ENCODE assay signal across 2 cellular contexts in genomic region chr12:89389755-89390661, GRCh38.
TF ChIP-seq lines count a peak whose summit lies in the region.

No MANE protein-coding gene starts in this region.

TF ChIP-seq in A549, 52 proteins besides CTCF, POLR2A, EP300 and RAD21:
- TF ChIP-seq BCL3 (IDR thresholded peaks at IDR 0.05): no peak
- TF ChIP-seq NPAS2 (CRISPR knock-in tag; IDR thresholded peaks at IDR 0.05; ENCODE audit: borderline replicate concordance): no peak
- TF ChIP-seq FOSL2 (IDR thresholded peaks at IDR 0.05): no peak
- TF ChIP-seq FOSL2 (CRISPR knock-in tag; IDR thresholded peaks at IDR 0.05): no peak
- TF ChIP-seq EHF (CRISPR knock-in tag; IDR thresholded peaks at IDR 0.05): no peak
- TF ChIP-seq RNF2 (IDR thresholded peaks at IDR 0.05; ENCODE audit: borderline replicate concordance, low read depth): no peak
- no peak for TF ChIP-seq ATOH8 (CRISPR knock-in tag; IDR thresholded peaks at IDR 0.05; ENCODE audit: low read depth)
- TF ChIP-seq PHF8 (IDR thresholded peaks at IDR 0.05; ENCODE audit: borderline replicate concordance, low read depth): no peak
- no peak for TF ChIP-seq SMC3 (IDR thresholded peaks at IDR 0.05)
- TF ChIP-seq ZSCAN20 (CRISPR knock-in tag; IDR thresholded peaks at IDR 0.05): no peak
- no peak for TF ChIP-seq ESRRA (IDR thresholded peaks at IDR 0.05; ENCODE audit: borderline replicate concordance, low read length)
- no peak for TF ChIP-seq KDM1A (IDR thresholded peaks at IDR 0.05; ENCODE audit: low read depth)
- no peak for TF ChIP-seq KDM5A (IDR thresholded peaks at IDR 0.05)
- TF ChIP-seq NFE2L2 (conservative IDR thresholded peaks at IDR 0.05; ENCODE audit: low read length): no peak
- no peak for TF ChIP-seq HOXA7 (CRISPR knock-in tag; IDR thresholded peaks at IDR 0.05)
- no peak for TF ChIP-seq CBX8 (IDR thresholded peaks at IDR 0.05)
- no peak for TF ChIP-seq RFX5 (IDR thresholded peaks at IDR 0.05)

TF ChIP-seq in HepG2, 621 proteins besides CTCF, POLR2A, EP300 and RAD21 (continued from another document and continues in another):
- TF ChIP-seq HNF1A (IDR thresholded peaks at IDR 0.05; ENCODE audit: low read depth) (peak; percentile 77), HNF1A (CRISPR knock-in tag; IDR thresholded peaks at IDR 0.05; ENCODE audit: borderline replicate concordance) (peak; percentile 69; the same call in 1 of the 2 replicates), CEBPG (CRISPR knock-in tag; IDR thresholded peaks at IDR 0.05) (peak; percentile 55; the same call in 1 of the 2 replicates), BCL6 (CRISPR knock-in tag; IDR thresholded peaks at IDR 0.05) (peak; percentile 13; the same call in 1 of the 2 replicates), KLF11 (CRISPR knock-in tag; IDR thresholded peaks at IDR 0.05) (no peak), FOXP4 (CRISPR knock-in tag; IDR thresholded peaks at IDR 0.05) (peak; percentile 40; the same call in 1 of the 2 replicates), DRAP1 (CRISPR knock-in tag; IDR thresholded peaks at IDR 0.05) (peak; percentile 68), CHD4 (IDR thresholded peaks at IDR 0.05; ENCODE audit: borderline replicate concordance, low read length) (0 out of 2 replicates have a peak, but pooled peaks have one; percentile 3), ZNF546 (CRISPR knock-in tag; conservative IDR thresholded peaks at IDR 0.05) (no peak), ZNF331 (CRISPR knock-in tag; IDR thresholded peaks at IDR 0.05) (0 out of 2 replicates have a peak, but pooled peaks have one; percentile 10), SP5 (CRISPR knock-in tag; IDR thresholded peaks at IDR 0.05; ENCODE audit: borderline replicate concordance, low read depth) (no peak), ZNF503 (CRISPR knock-in tag; IDR thresholded peaks at IDR 0.05) (no peak), ZNF383 (CRISPR knock-in tag; IDR thresholded peaks at IDR 0.05; ENCODE audit: borderline replicate concordance) (no peak), SP4 (CRISPR knock-in tag; IDR thresholded peaks at IDR 0.05) (no peak), HCFC1 (IDR thresholded peaks at IDR 0.05; ENCODE audit: low read depth, low read length) (no peak), SP2 (CRISPR knock-in tag; IDR thresholded peaks at IDR 0.05) (no peak), RXRB (CRISPR knock-in tag; IDR thresholded peaks at IDR 0.05; ENCODE audit: borderline replicate concordance) (0 out of 2 replicates have a peak, but pooled peaks have one; percentile 11), POLR2AphosphoS2 (IDR thresholded peaks at IDR 0.05; ENCODE audit: low read depth, low read length) (no peak), GTF3A (CRISPR knock-in tag; conservative IDR thresholded peaks at IDR 0.05) (no peak), ZNF841 (CRISPR knock-in tag; IDR thresholded peaks at IDR 0.05; ENCODE audit: borderline replicate concordance) (no peak), NFIC (IDR thresholded peaks at IDR 0.05; ENCODE audit: low read length) (peak; percentile 19; the same call in 1 of the 2 replicates), NR2F2 (IDR thresholded peaks at IDR 0.05; ENCODE audit: borderline replicate concordance, low read depth) (no peak), RFX1 (IDR thresholded peaks at IDR 0.05) (no peak), TARDBP (CRISPR knock-in tag; IDR thresholded peaks at IDR 0.05) (0 out of 2 replicates have a peak, but pooled peaks have one; percentile 20), ZBTB21 (CRISPR knock-in tag; IDR thresholded peaks at IDR 0.05) (no peak), ZFP90 (CRISPR knock-in tag; IDR thresholded peaks at IDR 0.05; ENCODE audit: borderline replicate concordance) (no peak), CBFB (CRISPR knock-in tag; IDR thresholded peaks at IDR 0.05) (no peak), ZSCAN29 (CRISPR knock-in tag; conservative IDR thresholded peaks at IDR 0.05) (0 out of 2 replicates have a peak, but pooled peaks have one; percentile 39), DDIT3 (CRISPR knock-in tag; IDR thresholded peaks at IDR 0.05) (no peak), RBAK (CRISPR knock-in tag; IDR thresholded peaks at IDR 0.05) (no peak), ASH2L (IDR thresholded peaks at IDR 0.05; ENCODE audit: insufficient read length, low read depth, low read length) (peak; percentile 18), ZNF670 (CRISPR knock-in tag; IDR thresholded peaks at IDR 0.05; ENCODE audit: borderline replicate concordance) (peak; percentile 5; the same call in 1 of the 2 replicates), ATF5 (CRISPR knock-in tag; IDR thresholded peaks at IDR 0.05; ENCODE audit: low read depth) (no peak), GATAD1 (CRISPR knock-in tag; IDR thresholded peaks at IDR 0.05) (no peak), MIXL1 (CRISPR knock-in tag; IDR thresholded peaks at IDR 0.05) (0 out of 2 replicates have a peak, but pooled peaks have one; percentile 46), GFI1 (CRISPR knock-in tag; IDR thresholded peaks at IDR 0.05; ENCODE audit: borderline replicate concordance) (peak; percentile 48), ZFY (CRISPR knock-in tag; IDR thresholded peaks at IDR 0.05) (peak; percentile 35; the same call in 1 of the 2 replicates), ZNF777 (CRISPR knock-in tag; IDR thresholded peaks at IDR 0.05) (no peak), ETV5 (CRISPR knock-in tag; IDR thresholded peaks at IDR 0.05; ENCODE audit: borderline replicate concordance) (peak; percentile 61; the same call in 1 of the 2 replicates), ZNF34 (CRISPR knock-in tag; IDR thresholded peaks at IDR 0.05; ENCODE audit: borderline replicate concordance) (no peak), ZBTB34 (CRISPR knock-in tag; IDR thresholded peaks at IDR 0.05) (no peak)
